ENCODE assay signal across 9 cellular contexts in the genomic region with DNA sequence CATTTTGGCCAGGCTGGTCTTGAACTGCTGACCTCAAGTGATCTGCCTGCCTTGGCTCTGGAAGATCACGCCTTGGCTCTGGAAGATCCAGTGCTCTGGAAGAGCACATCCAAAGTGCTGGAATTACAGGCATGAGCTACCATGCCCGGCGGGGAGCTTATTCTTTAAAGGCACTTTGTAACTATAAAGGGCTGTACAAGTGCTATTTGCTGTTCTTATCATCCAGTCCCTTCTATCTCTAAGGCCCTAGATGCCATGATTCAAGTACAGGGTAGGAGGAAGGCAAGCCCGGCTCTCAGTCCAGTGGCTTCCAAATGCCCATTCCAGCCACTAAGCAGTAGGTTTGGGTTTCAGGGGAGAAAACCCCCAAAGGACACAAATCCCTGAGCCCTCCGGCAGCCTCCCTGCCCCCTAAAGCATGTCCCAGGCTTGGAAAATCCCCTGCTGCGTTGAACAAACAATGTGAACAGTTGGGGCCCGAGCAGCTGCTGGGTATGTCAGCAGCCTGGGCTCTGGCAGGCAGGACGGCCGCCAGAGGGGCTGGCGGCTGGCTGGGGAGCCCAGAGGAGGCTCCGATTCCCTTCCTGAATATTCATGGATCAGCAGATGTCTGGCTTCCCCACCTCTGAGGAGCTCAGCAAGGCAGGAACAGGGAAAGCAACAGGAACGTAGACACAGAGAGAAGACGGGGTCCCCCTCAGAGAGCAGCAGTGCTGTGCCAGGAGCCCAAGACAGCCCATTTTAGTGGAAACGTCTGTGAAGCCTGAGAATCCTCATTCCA. TPM values are rescaled to one million over a fixed set of nuclear protein-coding genes. Genes with fewer than 3 reads are reported as not detected.
DNase-seq lines count a peak whose midpoint lies in the region; ATAC-seq and TF ChIP-seq lines count a peak whose summit lies in the region.
"Had no signal": no experiment of that assay in that cellular context is flagged by ENCODE, and none has a peak within 500 bp of the region (broad histone marks: within the 10 kb centered on the region; RNA-seq: fewer than 3 reads in every experiment).

No MANE protein-coding gene starts in this region.

- H3K4me3 ChIP-seq in gastroesophageal sphincter = no peak overlapping the region

- no CpG with 5 or more reads among the region's 14 CpGs for WGBS in gastroesophageal sphincter (ENCODE audit: low coverage in 1 of 2), 2 donors

- ATAC-seq in HG03039 (IDR thresholded peaks at IDR 0.05; ENCODE audit: unreplicated experiment) (no peak), gastroesophageal sphincter (no peak)

- CTCF ChIA-PET in activated CD4-positive, alpha-beta memory T cell treated with anti-CD3 and anti-CD28 coated beads, Interleukin-2, amount 10 ng/mL, durations not matched to agents 7 days and 5 days (lab: Charles Lee) = interaction anchor here (0.7 to 1.6 kb wide), 2 partner anchors 12 to 15 kb away, joined by 3 to 4 read pairs; no protein-coding TSS in a partner anchor

- no peaks in the 10 kb centered on the region for H3K36me3 Mint-ChIP-seq in activated CD4-positive, alpha-beta memory T cell treated with anti-CD3 and anti-CD28 coated beads, Interleukin-2, amount 10 ng/mL, durations not matched to agents 7 days and 5 days (ENCODE audit: low read depth)

- H3K4me3 Mint-ChIP-seq in activated CD4-positive, alpha-beta memory T cell treated with anti-CD3 and anti-CD28 coated beads, Interleukin-2, amount 10 ng/mL, durations not matched to agents 7 days and 5 days = no peak overlapping the region

- H3K27ac ChIP-seq in gastroesophageal sphincter = peak overlapping the region in 2 of 4 donors; percentile 18 to 51

- POLR2A ChIA-PET in activated CD4-positive, alpha-beta memory T cell treated with anti-CD3 and anti-CD28 coated beads, Interleukin-2, amount 10 ng/mL, durations not matched to agents 7 days and 5 days (lab: Charles Lee) = interaction anchor here (0.9 kb wide), 1 partner anchor 110 kb away, joined by 3 read pairs; a partner anchor contains a TSS

- H3K27me3 ChIP-seq in gastroesophageal sphincter = peaks cover 37% of the 10 kb centered on the region

- peak; percentile 56 for DNase-seq in NCI-H1694 (lab: John Stamatoyannopoulos, UW)
- peak; percentile 92 for DNase-seq in astrocyte of the hippocampus (ENCODE audit: low read depth, low spot score)
- DNase-seq in iPS-NIHi11 (ENCODE audit: low spot score) = peak; percentile 86
- peak; percentile 24 for DNase-seq in superior temporal gyrus (ENCODE audit: extremely low spot score)
- DNase-seq in activated CD8-positive, alpha-beta memory T cell treated with anti-CD3 and anti-CD28 coated beads, Interleukin-2, amount 50 U/mL, for 48 hours = no peak
- no peak for DNase-seq in activated CD4-positive, alpha-beta memory T cell treated with anti-CD3 and anti-CD28 coated beads, Interleukin-2, amount 10 ng/mL, durations not matched to agents 7 days and 5 days

- H3K36me3 ChIP-seq in gastroesophageal sphincter = no peaks in the 10 kb centered on the region

- peaks cover 27% of the 10 kb centered on the region for H3K27me3 Mint-ChIP-seq in activated CD4-positive, alpha-beta memory T cell treated with anti-CD3 and anti-CD28 coated beads, Interleukin-2, amount 10 ng/mL, durations not matched to agents 7 days and 5 days

- no peaks in the 10 kb centered on the region for H3K9me3 ChIP-seq in gastroesophageal sphincter

- TF ChIP-seq POLR2A in gastroesophageal sphincter (IDR thresholded peaks at IDR 0.05) = no peak

- H3K27ac Mint-ChIP-seq in activated CD4-positive, alpha-beta memory T cell treated with anti-CD3 and anti-CD28 coated beads, Interleukin-2, amount 10 ng/mL, durations not matched to agents 7 days and 5 days = no peak overlapping the region

- no peak for TF ChIP-seq CTCF in gastroesophageal sphincter (IDR thresholded peaks at IDR 0.05)

- TF ChIP-seq EP300 in gastroesophageal sphincter (IDR thresholded peaks at IDR 0.05) = no peak

- peaks cover 0 to 7% (median 0%) of the 10 kb centered on the region in 3 donors for H3K4me1 ChIP-seq in gastroesophageal sphincter

- no peaks in the 10 kb centered on the region for H3K4me1 Mint-ChIP-seq in activated CD4-positive, alpha-beta memory T cell treated with anti-CD3 and anti-CD28 coated beads, Interleukin-2, amount 10 ng/mL, durations not matched to agents 7 days and 5 days

- H3K9me3 Mint-ChIP-seq in activated CD4-positive, alpha-beta memory T cell treated with anti-CD3 and anti-CD28 coated beads, Interleukin-2, amount 10 ng/mL, durations not matched to agents 7 days and 5 days = no peaks in the 10 kb centered on the region

RNA-seq across cellular contexts. Expression of a gene that starts 7.7 kb away (rescaled TPM):
- total RNA-seq in activated CD4-positive, alpha-beta memory T cell treated with anti-CD3 and anti-CD28 coated beads, Interleukin-2, amount 10 ng/mL, durations not matched to agents 7 days and 5 days = under 1 TPM; 0.05 to 0.08 TPM
- 1 to 10 TPM in 3 of 4 donors, under 1 TPM in 1; 0.40 to 3.4 (median 1.8) TPM for total RNA-seq in gastroesophageal sphincter

RNA-seq across cellular contexts. Expression of a gene that starts 37.2 kb away (rescaled TPM):
- not detected for total RNA-seq in activated CD4-positive, alpha-beta memory T cell treated with anti-CD3 and anti-CD28 coated beads, Interleukin-2, amount 10 ng/mL, durations not matched to agents 7 days and 5 days
- total RNA-seq in gastroesophageal sphincter = under 1 TPM in 1 of 4 donors, not detected in 3; 0.13 TPM
- total RNA-seq: epithelial cell of proximal tubule had no signal

Comparison
In these comparisons a context has a peak if more than half of its experiments do, and no peak if none do; other contexts are left out.
1. DNase-seq: peak in NCI-H1694 (single experiment), astrocyte of the hippocampus (single experiment), iPS-NIHi11 (single experiment) and superior temporal gyrus (single experiment); none in activated CD8-positive, alpha-beta memory T cell treated with anti-CD3 and anti-CD28 coated beads, Interleukin-2, amount 50 U/mL, for 48 hours (single experiment) and activated CD4-positive, alpha-beta memory T cell treated with anti-CD3 and anti-CD28 coated beads, Interleukin-2, amount 10 ng/mL, durations not matched to agents 7 days and 5 days (single experiment).